12 cellular contexts compared by ENCODE assay signal in the genomic region with DNA sequence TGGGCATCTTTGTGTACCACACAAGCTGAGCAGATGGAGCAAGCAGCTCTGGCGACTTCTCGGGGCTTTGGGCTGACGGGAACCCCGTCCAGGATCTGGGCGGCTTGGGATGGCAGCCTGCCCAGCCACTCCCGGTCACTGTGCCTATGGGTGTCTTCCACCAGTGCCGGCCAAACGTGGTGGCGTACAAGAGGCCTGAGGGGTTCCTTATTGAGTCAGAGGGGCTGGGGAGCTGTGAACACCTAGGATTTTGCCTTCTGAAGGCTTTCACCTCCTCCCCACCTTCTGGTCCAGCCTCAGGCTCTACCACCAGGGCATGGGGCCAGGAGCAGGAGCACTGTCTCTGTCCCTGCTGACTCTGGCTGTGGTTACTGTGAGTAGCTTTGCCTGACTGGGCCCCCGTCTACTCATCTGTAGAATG.
DNase-seq lines count a peak whose midpoint lies in the region; ATAC-seq and TF ChIP-seq lines count a peak whose summit lies in the region.
"Had no signal": no experiment of that assay in that cellular context is flagged by ENCODE, and none has a peak within 500 bp of the region (broad histone marks: within the 10 kb centered on the region; RNA-seq: fewer than 3 reads in every experiment).

No MANE protein-coding gene starts in this region.

- H3K4me2 ChIP-seq in mammary epithelial cell (ENCODE audit: insufficient read depth, low read depth, low read length) (peak overlapping the region; percentile 23), hepatocyte (no peak overlapping the region)

- CTCF ChIA-PET in mammary epithelial cell (lab: Charles Lee; ENCODE audit: low non-redundant PET), result no interaction called here

- H3K27ac ChIP-seq in mammary epithelial cell (ENCODE audit: insufficient read depth, low read depth, low read length) (no peak overlapping the region), hepatocyte (peak overlapping the region; percentile 58), skeletal muscle tissue (ENCODE audit: low read depth, low read length) (peak overlapping the region; percentile 92)

- no peaks in the 10 kb centered on the region for H3K9me3 ChIP-seq in mammary epithelial cell (replicated peaks; ENCODE audit: insufficient read depth, low read length)
- H3K9me3 ChIP-seq in hepatocyte (ENCODE audit: low read depth), result no peaks in the 10 kb centered on the region
- no peaks in the 10 kb centered on the region for H3K9me3 ChIP-seq in skeletal muscle tissue (ENCODE audit: control insufficient read depth in 3 of 3, low read length in 3 of 3)

- H3K4me3 ChIP-seq in mammary epithelial cell (replicated peaks in 1 of 3; ENCODE audit: insufficient read depth in 1 of 3, low read depth in 2 of 3, low read length in 3 of 3) (no peak overlapping the region), hepatocyte (no peak overlapping the region), skeletal muscle tissue (ENCODE audit: low read length in 3 of 3) (peak overlapping the region in 2 of 3 donors; percentile 13 to 23)

- H4K20me1 ChIP-seq in mammary epithelial cell (ENCODE audit: insufficient read depth, low read length) (no peaks in the 10 kb centered on the region), hepatocyte (ENCODE audit: insufficient read depth, poor library complexity, severe bottlenecking) (peaks cover 54% of the 10 kb centered on the region)

- H3K9me2 ChIP-seq in hepatocyte (replicated peaks; ENCODE audit: insufficient read depth), result no peaks in the 10 kb centered on the region

- TF ChIP-seq CTCF in mammary epithelial cell (conservative IDR thresholded peaks at IDR 0.05 in 1 of 2, IDR thresholded peaks at IDR 0.05 in 1 of 2; ENCODE audit: extremely low read depth in 1 of 2, insufficient read depth in 1 of 2, low read depth in 1 of 2, low read length in 2 of 2) (no peak), hepatocyte (IDR thresholded peaks at IDR 0.05; ENCODE audit: poor library complexity) (no peak)

- H3K4me1 ChIP-seq in mammary epithelial cell (ENCODE audit: insufficient read depth, low read length) (peaks cover 21% of the 10 kb centered on the region), hepatocyte (ENCODE audit: insufficient read depth) (peaks cover 14% of the 10 kb centered on the region), skeletal muscle tissue (ENCODE audit: control insufficient read depth in 3 of 3, insufficient read depth in 3 of 3, low read length in 3 of 3) (peaks cover 47 to 70% (median 64%) of the 10 kb centered on the region in 3 donors)

- DNase-seq in EH (ENCODE audit: low read depth), result peak; percentile 69
- DNase-seq in mammary epithelial cell, result no peak
- no peak for DNase-seq in hepatocyte (ENCODE audit: low spot score)
- no peak for DNase-seq in UCSD-AML1 (lab: John Stamatoyannopoulos, UW; ENCODE audit: unreplicated experiment)
- no peak for DNase-seq in NCI-H2107 (lab: John Stamatoyannopoulos, UW)
- no peak for DNase-seq in SKM-1 treated with dmso at 0.1 percent for 144 hours (lab: John Stamatoyannopoulos, UW; ENCODE audit: unreplicated experiment)
- DNase-seq: activated CD4-positive, alpha-beta T cell treated with anti-CD3 and anti-CD28 coated beads, Interleukin-2, amount 50 U/mL, for 1 hour; activated naive CD4-positive, alpha-beta T cell treated with Interleukin-2 at 50 U/mL for 16 hours; kidney; NCI-H748 treated with DMSO at 0.1 percent for 48 hours had no signal

- intact Hi-C loops in mammary epithelial cell (cut with micrococcal nuclease), result no loop called here

- H3K27me3 ChIP-seq in mammary epithelial cell (ENCODE audit: insufficient read depth, low read length), result no peaks in the 10 kb centered on the region
- no peaks in the 10 kb centered on the region for H3K27me3 ChIP-seq in hepatocyte
- H3K27me3 ChIP-seq in skeletal muscle tissue (ENCODE audit: control insufficient read depth in 3 of 3, insufficient read depth in 3 of 3, low read length in 3 of 3), result no peaks in the 10 kb centered on the region

- dilution Hi-C loops in mammary epithelial cell (cut with HindIII; ENCODE audit: low sequenced_read_pairs), result loop anchor here (5.0 kb wide), 1 partner anchor 42 kb away; no protein-coding TSS in a partner anchor

- H3K36me3 ChIP-seq in mammary epithelial cell (ENCODE audit: insufficient read depth, low read length), result peaks cover 3% of the 10 kb centered on the region
- H3K36me3 ChIP-seq in hepatocyte (replicated peaks; ENCODE audit: insufficient read depth, low read depth), result no peaks in the 10 kb centered on the region
- H3K36me3 ChIP-seq in skeletal muscle tissue (ENCODE audit: control insufficient read depth in 3 of 3, insufficient read depth in 3 of 3, low read length in 3 of 3), result peaks cover 11 to 17% (median 16%) of the 10 kb centered on the region in 3 donors

- ATAC-seq in HG02763 (IDR thresholded peaks at IDR 0.05; ENCODE audit: unreplicated experiment), result no peak

- in situ Hi-C loops in mammary epithelial cell (cut with MboI; ENCODE audit: low sequenced_read_pairs in 2 of 2), result no loop called here

- 13% methylated on average over 10 of the region's 10 CpGs for WGBS in mammary epithelial cell (ENCODE audit: low coverage, missing lambda C conversion rate)
- 96% methylated on average over 10 of the region's 10 CpGs for WGBS in hepatocyte (ENCODE audit: low lambda C conversion rate, missing lambda C conversion rate)

- H3K9ac ChIP-seq in mammary epithelial cell (ENCODE audit: insufficient read depth, low read length), result no peak overlapping the region
- H3K9ac ChIP-seq in skeletal muscle tissue (ENCODE audit: low read depth in 1 of 3, low read length in 3 of 3), result peak overlapping the region; percentile 45 to 79 (median 51)

- H2AFZ ChIP-seq in mammary epithelial cell (ENCODE audit: low read depth, low read length) (no peak overlapping the region), hepatocyte (no peak overlapping the region)

- no TSS peak for BruUV-seq in mammary epithelial cell (replicated peaks; lab: Mats Ljungman, UMichigan)

- no peaks in the 10 kb centered on the region for H3K79me2 ChIP-seq in mammary epithelial cell (ENCODE audit: insufficient read depth, low read length)
- peaks cover 41% of the 10 kb centered on the region for H3K79me2 ChIP-seq in hepatocyte

Comparison
In these comparisons a context has a peak if more than half of its experiments do, and no peak if none do; other contexts are left out.
1. H3K4me3 ChIP-seq: peak in skeletal muscle tissue (2 of 3); none in mammary epithelial cell (0 of 3) and hepatocyte (single experiment).